In genomic region chr14:64569108-64570045, GRCh38 we compare ENCODE assay signal across 9 cellular contexts. TPM values are rescaled to one million over a fixed set of nuclear protein-coding genes. Genes with fewer than 3 reads are reported as not detected.
DNase-seq lines count a peak whose midpoint lies in the region; ATAC-seq and TF ChIP-seq lines count a peak whose summit lies in the region.
"Had no signal": no experiment of that assay in that cellular context is flagged by ENCODE, and none has a peak within 500 bp of the region (broad histone marks: within the 10 kb centered on the region; RNA-seq: fewer than 3 reads in every experiment).

No MANE protein-coding gene starts in this region.

- WGBS in tibial nerve, 2 donors, result 54 to 58% methylated on average over 11 of the region's 11 CpGs

- H3K36me3 ChIP-seq in tibial nerve, result no peaks in the 10 kb centered on the region

- H3K4me1 ChIP-seq in tibial nerve, result peaks cover 0 to 66% (median 28%) of the 10 kb centered on the region in 4 donors

- no peak for ATAC-seq in HG02678 (IDR thresholded peaks at IDR 0.05; ENCODE audit: unreplicated experiment)

- no peak overlapping the region for H3K4me3 ChIP-seq in epithelial cell of esophagus (ENCODE audit: low read length)
- no peak overlapping the region for H3K4me3 ChIP-seq in tibial nerve

- no peaks in the 10 kb centered on the region for H3K27me3 ChIP-seq in tibial nerve

- peak; percentile 45 for DNase-seq in NCI-H460 (ENCODE audit: extremely low read depth, low read depth)
- peak; percentile 77 for DNase-seq in epithelial cell of esophagus (ENCODE audit: low read depth)
- peak; percentile 71 to 90 for DNase-seq in lung microvascular endothelial cell (ENCODE audit: low read depth in 2 of 2)
- peak; percentile 37 to 55 for DNase-seq in tibial nerve (ENCODE audit: low spot score in 2 of 2)
- no peak for DNase-seq in UCSD-AML1 (lab: John Stamatoyannopoulos, UW; ENCODE audit: unreplicated experiment)
- no peak for DNase-seq in cerebellar cortex (ENCODE audit: low spot score)
- no peak for DNase-seq in NCI-H2107 (lab: John Stamatoyannopoulos, UW)
- DNase-seq: NCI-H1105 had no signal

- peak; percentile 72 to 88 for TF ChIP-seq EP300 in tibial nerve (IDR thresholded peaks at IDR 0.05)

- H3K27ac ChIP-seq in tibial nerve, result peak overlapping the region; percentile 53 to 83 (median 70)

- no peaks in the 10 kb centered on the region for H3K9me3 ChIP-seq in tibial nerve

- no peak for TF ChIP-seq POLR2A in tibial nerve (IDR thresholded peaks at IDR 0.05)

- no peak for TF ChIP-seq CTCF in epithelial cell of esophagus (IDR thresholded peaks at IDR 0.05; ENCODE audit: insufficient read depth, low read depth, low read length, missing control alignments)
- TF ChIP-seq CTCF in tibial nerve (IDR thresholded peaks at IDR 0.05), result no peak

RNA-seq across cellular contexts. Expression of gene PPP1R36, which starts 19.6 kb away (rescaled TPM):
- 0.22 and 0.61 TPM in 2 replicates for total RNA-seq in NCI-H460 (2014; rRNA removed; shearing (Covaris generic))
- polyA plus RNA-seq in NCI-H460 (2014; cell fraction: nucleus; rRNA removed), result 0.89 TPM in 1 of 2 replicates, not detected in the other
- total RNA-seq in lung microvascular endothelial cell (0.40 and 0.44 TPM in 2 replicates), tibial nerve (1 to 10 TPM in 3 of 4 donors, under 1 TPM in 1; 0.59 to 7.6 (median 4.4) TPM)

RNA-seq across cellular contexts. Expression of gene HSPA2, which starts 28.8 kb away (rescaled TPM):
- 3.8 and 4.5 TPM in 2 replicates for total RNA-seq in NCI-H460 (2014; rRNA removed; shearing (Covaris generic))
- polyA plus RNA-seq in NCI-H460 (2014; cell fraction: nucleus; rRNA removed), result 7.4 and 7.7 TPM in 2 replicates
- total RNA-seq in lung microvascular endothelial cell (1.7 and 3.0 TPM in 2 replicates), tibial nerve (100 to 1,000 TPM in 2 of 4 donors, 10 to 100 TPM in 2; 79.3 to 111 (median 98.9) TPM)

Comparison
In these comparisons a context has a peak if more than half of its experiments do, and no peak if none do; other contexts are left out.
1. DNase-seq: peak in NCI-H460 (single experiment), epithelial cell of esophagus (single experiment), lung microvascular endothelial cell (2 of 2) and tibial nerve (2 of 2); none in UCSD-AML1 (single experiment), cerebellar cortex (single experiment) and NCI-H2107 (single experiment).
2. RNA of gene HSPA2, which starts 28.8 kb away (total RNA-seq): 79.3 to 111 TPM in tibial nerve; 3.8 to 4.5 TPM in NCI-H460 and 1.7 to 3.0 TPM in lung microvascular endothelial cell; every median in the first group is over 10 times any median in the second.